ENCODE assay signal across 27 cellular contexts in the genomic region with DNA sequence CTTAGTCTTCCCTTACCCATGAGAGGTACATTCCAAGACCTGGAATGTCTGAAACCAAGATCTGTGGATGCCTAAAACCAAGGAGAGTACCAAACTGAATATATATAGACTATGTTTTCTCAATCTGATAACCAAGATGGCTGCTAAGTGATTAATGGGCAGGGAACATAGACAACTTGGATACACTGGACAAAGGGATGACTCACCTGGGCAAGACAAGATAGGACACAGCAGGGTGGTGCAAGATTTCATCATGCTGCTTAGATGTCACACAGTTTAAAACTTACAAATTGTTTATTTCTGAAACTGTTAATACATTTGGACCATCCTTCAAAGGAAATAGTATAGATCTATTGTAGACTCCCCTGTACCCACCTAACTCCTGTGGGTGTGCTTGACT.
"Had no signal": no experiment of that assay in that cellular context is flagged by ENCODE, and none has a peak within 500 bp of the region (broad histone marks: within the 10 kb centered on the region; RNA-seq: fewer than 3 reads in every experiment).

No MANE protein-coding gene starts in this region.

- DNase-seq: activated B cell treated with CpG ODN at 0.5 μM for 24 hours; activated CD4-positive, alpha-beta memory T cell treated with anti-CD3 and anti-CD28 coated beads for 36 hours; activated CD4-positive, alpha-beta T cell treated with anti-CD3 and anti-CD28 coated beads for 4 hours; activated CD4-positive, alpha-beta T cell treated with anti-CD3 and anti-CD28 coated beads, Interleukin-2, amount 50 U/mL, for 1 hour; activated CD4-positive, CD25-positive, alpha-beta regulatory T cell treated with anti-CD3 and anti-CD28 coated beads, Interleukin-2, amount 50 U/mL, for 72 hours; activated CD8-positive, alpha-beta memory T cell treated with anti-CD3 and anti-CD28 coated beads, Interleukin-2, amount 50 U/mL, for 4 hours; activated naive CD4-positive, alpha-beta T cell treated with anti-CD3 and anti-CD28 coated beads, Interleukin-2, amount 10 ng/mL, durations not matched to agents 7 days and 5 days; activated naive CD8-positive, alpha-beta T cell treated with anti-CD3 and anti-CD28 coated beads, Interleukin-2, amount 50 U/mL, for 24 hours; activated T-cell treated with anti-CD3 and anti-CD28 coated beads for 4 hours; activated T-cell treated with anti-CD3 and anti-CD28 coated beads, Interleukin-2, amount 50 U/mL, for 4 hours; anterior cingulate cortex; Kasumi-1; KG1; MM.1S; MV-4-11; NCI-H1092; NCI-H1436 treated with DMSO at 0.1 percent for 48 hours; NCI-H1694 treated with DMSO at 0.1 percent for 48 hours; NCI-H2029; NCI-H345; NCI-H524 treated with DMSO at 0.1 percent for 48 hours; Peyer's patch; Right ventricle myocardium superior; RPMI8226; SW 1271 had no signal

- H3K27ac ChIP-seq: cardiac muscle cell, Peyer's patch, VCaP had no signal
